In the genomic region with DNA sequence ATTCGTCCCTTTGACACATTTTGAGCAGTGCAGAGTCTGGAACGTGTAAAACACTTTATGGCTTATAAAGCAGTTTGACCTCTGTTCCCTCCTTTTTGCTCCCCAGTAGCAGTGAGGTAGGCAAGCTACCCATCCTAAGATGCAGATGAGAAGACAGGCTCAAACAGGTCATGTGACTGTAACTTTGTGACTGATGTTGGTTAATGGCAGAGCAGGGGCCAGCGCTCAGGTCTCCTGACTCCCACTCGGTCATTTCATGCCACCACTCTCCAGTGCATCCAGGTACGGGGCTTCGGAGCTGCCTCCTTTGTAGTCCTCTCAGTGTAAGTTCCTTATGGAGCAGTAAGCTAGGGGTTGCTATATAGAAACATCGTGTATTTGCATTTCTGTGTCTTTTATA, we compare ENCODE assay signal across 34 cellular contexts.
"Had no signal": no experiment of that assay in that cellular context is flagged by ENCODE, and none has a peak within 500 bp of the region (broad histone marks: within the 10 kb centered on the region; RNA-seq: fewer than 3 reads in every experiment).

No MANE protein-coding gene starts in this region.

- H3K27ac Mint-ChIP-seq: activated B cell treated with CpG ODN at 0.5 μM for 24 hours; activated CD8-positive, alpha-beta T cell treated with anti-CD3 and anti-CD28 coated beads for 36 hours; activated naive CD4-positive, alpha-beta T cell treated with anti-CD3 and anti-CD28 coated beads for 36 hours; activated naive CD4-positive, alpha-beta T cell treated with anti-CD3 and anti-CD28 coated beads, Interleukin-2, amount 50 U/mL, for 24 hours; activated naive CD8-positive, alpha-beta T cell treated with anti-CD3 and anti-CD28 coated beads for 36 hours; activated naive CD8-positive, alpha-beta T cell treated with anti-CD3 and anti-CD28 coated beads, Interleukin-2, amount 50 U/mL, for 24 hours; activated T-helper 17 cell treated with anti-CD3 and anti-CD28 coated beads, Interleukin-2, amount 50 U/mL, for 72 hours; effector memory CD8-positive, alpha-beta T cell; T-helper 17 cell; T-helper 2 cell treated with Interferon-gamma antibody and Interleukin-4, amounts not matched to agents 5 μg/mL and 100 μg/mL, for 36 hours had no signal

- FAIRE-seq: colon had no signal

- H3K4me1 ChIP-seq: adrenal gland, body of pancreas, esophagus muscularis mucosa, foreskin keratinocyte, gastrocnemius medialis had no signal

- ATAC-seq: activated CD4-positive, CD25-positive, alpha-beta regulatory T cell treated with anti-CD3 and anti-CD28 coated beads, Interleukin-2, amount 50 U/mL, for 24 hours; activated CD8-positive, alpha-beta T cell treated with anti-CD3 and anti-CD28 coated beads for 36 hours; activated naive CD8-positive, alpha-beta T cell treated with anti-CD3 and anti-CD28 coated beads, Interleukin-2, amount 50 U/mL, for 24 hours; activated T-cell treated with anti-CD3 and anti-CD28 coated beads, Interleukin-2, amount 50 U/mL, for 4 hours; activated T-helper 17 cell treated with anti-CD3 and anti-CD28 coated beads, Interleukin-2, amount 50 U/mL, for 72 hours; body of pancreas; effector memory CD8-positive, alpha-beta T cell; foreskin keratinocyte; gastrocnemius medialis; T-helper 17 cell had no signal

- H3K27ac ChIP-seq: adrenal gland, body of pancreas, esophagus muscularis mucosa, foreskin keratinocyte, gastrocnemius medialis, WERI-Rb-1 had no signal

- H3K36me3 Mint-ChIP-seq: activated naive CD8-positive, alpha-beta T cell treated with anti-CD3 and anti-CD28 coated beads for 36 hours had no signal

- DNase-seq: activated B cell treated with CpG ODN at 0.5 μM for 24 hours; activated CD4-positive, alpha-beta T cell treated with anti-CD3 and anti-CD28 coated beads for 48 hours; activated CD4-positive, alpha-beta T cell treated with anti-CD3 and anti-CD28 coated beads, Interleukin-2, amount 50 U/mL, for 1 hour; activated CD4-positive, alpha-beta T cell treated with anti-CD3 and anti-CD28 coated beads, Interleukin-2, amount 50 U/mL, for 48 hours; activated CD8-positive, alpha-beta memory T cell treated with anti-CD3 and anti-CD28 coated beads for 24 hours; activated CD8-positive, alpha-beta T cell treated with anti-CD3 and anti-CD28 coated beads for 36 hours; activated effector memory CD4-positive, alpha-beta T cell treated with anti-CD3 and anti-CD28 coated beads, Interleukin-2, amount 50 U/mL, for 16 hours; activated naive CD4-positive, alpha-beta T cell treated with anti-CD3 and anti-CD28 coated beads for 36 hours; activated naive CD8-positive, alpha-beta T cell treated with anti-CD3 and anti-CD28 coated beads for 36 hours; activated naive CD8-positive, alpha-beta T cell treated with anti-CD3 and anti-CD28 coated beads, Interleukin-2, amount 50 U/mL, for 24 hours; activated T-cell treated with anti-CD3 and anti-CD28 coated beads, Interleukin-2, amount 50 U/mL, for 4 hours; adrenal gland; amygdala; aorta; body of pancreas; caudate nucleus; cortex of kidney; dermis blood vessel endothelial cell; effector CD4-positive, alpha-beta T cell; effector memory CD8-positive, alpha-beta T cell; erythroblast; foreskin keratinocyte; gastrocnemius medialis; glutamatergic neuron; T-helper 1 cell; T-helper 17 cell; T1000; WERI-Rb-1 had no signal

- H3K9me3 Mint-ChIP-seq: activated B cell treated with CpG ODN at 0.5 μM for 24 hours; activated CD8-positive, alpha-beta T cell treated with anti-CD3 and anti-CD28 coated beads for 36 hours; activated naive CD4-positive, alpha-beta T cell treated with anti-CD3 and anti-CD28 coated beads for 36 hours; activated naive CD4-positive, alpha-beta T cell treated with anti-CD3 and anti-CD28 coated beads, Interleukin-2, amount 50 U/mL, for 24 hours; activated naive CD8-positive, alpha-beta T cell treated with anti-CD3 and anti-CD28 coated beads for 36 hours; activated naive CD8-positive, alpha-beta T cell treated with anti-CD3 and anti-CD28 coated beads, Interleukin-2, amount 50 U/mL, for 24 hours; activated T-cell treated with anti-CD3 and anti-CD28 coated beads, Interleukin-2, amount 50 U/mL, for 4 hours; activated T-helper 17 cell treated with anti-CD3 and anti-CD28 coated beads, Interleukin-2, amount 50 U/mL, for 72 hours; effector memory CD8-positive, alpha-beta T cell; T-helper 2 cell treated with Interferon-gamma antibody and Interleukin-4, amounts not matched to agents 5 μg/mL and 100 μg/mL, for 36 hours had no signal

- H3K4me3 ChIP-seq: adrenal gland, body of pancreas, esophagus muscularis mucosa, gastrocnemius medialis had no signal

- H3K4me3 Mint-ChIP-seq: activated B cell treated with CpG ODN at 0.5 μM for 24 hours; activated CD8-positive, alpha-beta T cell treated with anti-CD3 and anti-CD28 coated beads for 36 hours; activated naive CD4-positive, alpha-beta T cell treated with anti-CD3 and anti-CD28 coated beads for 36 hours; activated naive CD4-positive, alpha-beta T cell treated with anti-CD3 and anti-CD28 coated beads, Interleukin-2, amount 50 U/mL, for 24 hours; activated naive CD8-positive, alpha-beta T cell treated with anti-CD3 and anti-CD28 coated beads for 36 hours; activated naive CD8-positive, alpha-beta T cell treated with anti-CD3 and anti-CD28 coated beads, Interleukin-2, amount 50 U/mL, for 24 hours; activated T-cell treated with anti-CD3 and anti-CD28 coated beads, Interleukin-2, amount 50 U/mL, for 4 hours; activated T-helper 17 cell treated with anti-CD3 and anti-CD28 coated beads, Interleukin-2, amount 50 U/mL, for 72 hours; effector memory CD8-positive, alpha-beta T cell; T-helper 17 cell; T-helper 2 cell treated with Interferon-gamma antibody and Interleukin-4, amounts not matched to agents 5 μg/mL and 100 μg/mL, for 36 hours had no signal

- H3K9me3 ChIP-seq: adrenal gland, body of pancreas, esophagus muscularis mucosa, gastrocnemius medialis had no signal

- H3K36me3 ChIP-seq: adrenal gland, WERI-Rb-1 had no signal

- H3K27me3 Mint-ChIP-seq: activated CD8-positive, alpha-beta T cell treated with anti-CD3 and anti-CD28 coated beads for 36 hours; activated naive CD4-positive, alpha-beta T cell treated with anti-CD3 and anti-CD28 coated beads, Interleukin-2, amount 50 U/mL, for 24 hours; activated naive CD8-positive, alpha-beta T cell treated with anti-CD3 and anti-CD28 coated beads for 36 hours; activated naive CD8-positive, alpha-beta T cell treated with anti-CD3 and anti-CD28 coated beads, Interleukin-2, amount 50 U/mL, for 24 hours; activated T-helper 17 cell treated with anti-CD3 and anti-CD28 coated beads, Interleukin-2, amount 50 U/mL, for 72 hours; effector memory CD8-positive, alpha-beta T cell; T-helper 17 cell had no signal

- H3K27me3 ChIP-seq: adrenal gland, body of pancreas, esophagus muscularis mucosa, foreskin keratinocyte, gastrocnemius medialis had no signal

- H3K4me1 Mint-ChIP-seq: activated B cell treated with CpG ODN at 0.5 μM for 24 hours; activated naive CD4-positive, alpha-beta T cell treated with anti-CD3 and anti-CD28 coated beads, Interleukin-2, amount 50 U/mL, for 24 hours; activated naive CD8-positive, alpha-beta T cell treated with anti-CD3 and anti-CD28 coated beads for 36 hours; activated naive CD8-positive, alpha-beta T cell treated with anti-CD3 and anti-CD28 coated beads, Interleukin-2, amount 50 U/mL, for 24 hours; activated T-helper 17 cell treated with anti-CD3 and anti-CD28 coated beads, Interleukin-2, amount 50 U/mL, for 72 hours; T-helper 17 cell had no signal
